ENCODE assay signal across 39 cellular contexts in genomic region chr10:25743832-25744231, GRCh38.
"Had no signal": no experiment of that assay in that cellular context is flagged by ENCODE, and none has a peak within 500 bp of the region (broad histone marks: within the 10 kb centered on the region; RNA-seq: fewer than 3 reads in every experiment).

No MANE protein-coding gene starts in this region.

- H3K36me3 Mint-ChIP-seq: activated naive CD4-positive, alpha-beta T cell treated with anti-CD3 and anti-CD28 coated beads, Interleukin-2, amount 10 ng/mL, durations not matched to agents 7 days and 5 days; activated naive CD4-positive, alpha-beta T cell treated with anti-CD3 and anti-CD28 coated beads, Interleukin-2, amount 50 U/mL, for 24 hours; activated naive CD4-positive, alpha-beta T cell treated with anti-CD3 and anti-CD28 coated beads, Interleukin-2, amount 50 U/mL, for 72 hours; activated naive CD8-positive, alpha-beta T cell; activated naive CD8-positive, alpha-beta T cell treated with anti-CD3 and anti-CD28 coated beads for 36 hours; activated naive CD8-positive, alpha-beta T cell treated with anti-CD3 and anti-CD28 coated beads, Interleukin-2, amount 10 ng/mL, durations not matched to agents 7 days and 5 days; brain had no signal

- H3K36me3 ChIP-seq: adrenal gland, ascending aorta, brain microvascular endothelial cell, breast epithelium, cardiac muscle cell had no signal

- H3K4me1 Mint-ChIP-seq: activated naive CD4-positive, alpha-beta T cell treated with anti-CD3 and anti-CD28 coated beads, Interleukin-2, amount 10 ng/mL, durations not matched to agents 7 days and 5 days; activated naive CD4-positive, alpha-beta T cell treated with anti-CD3 and anti-CD28 coated beads, Interleukin-2, amount 50 U/mL, for 24 hours; activated naive CD8-positive, alpha-beta T cell treated with anti-CD3 and anti-CD28 coated beads for 36 hours; activated naive CD8-positive, alpha-beta T cell treated with anti-CD3 and anti-CD28 coated beads, Interleukin-2, amount 10 ng/mL, durations not matched to agents 7 days and 5 days; activated naive CD8-positive, alpha-beta T cell treated with anti-CD3 and anti-CD28 coated beads, Interleukin-2, amount 50 U/mL, for 24 hours; central memory CD8-positive, alpha-beta T cell had no signal

- H3K9me3 Mint-ChIP-seq: activated naive CD4-positive, alpha-beta T cell treated with anti-CD3 and anti-CD28 coated beads for 36 hours; activated naive CD4-positive, alpha-beta T cell treated with anti-CD3 and anti-CD28 coated beads, Interleukin-2, amount 10 ng/mL, durations not matched to agents 7 days and 5 days; activated naive CD4-positive, alpha-beta T cell treated with anti-CD3 and anti-CD28 coated beads, Interleukin-2, amount 50 U/mL, for 24 hours; activated naive CD4-positive, alpha-beta T cell treated with anti-CD3 and anti-CD28 coated beads, Interleukin-2, amount 50 U/mL, for 72 hours; activated naive CD8-positive, alpha-beta T cell treated with anti-CD3 and anti-CD28 coated beads for 36 hours; activated naive CD8-positive, alpha-beta T cell treated with anti-CD3 and anti-CD28 coated beads, Interleukin-2, amount 10 ng/mL, durations not matched to agents 7 days and 5 days; activated naive CD8-positive, alpha-beta T cell treated with anti-CD3 and anti-CD28 coated beads, Interleukin-2, amount 50 U/mL, for 24 hours; activated T-cell treated with anti-CD3 and anti-CD28 coated beads, Interleukin-2, amount 50 U/mL, for 24 hours; activated T-cell treated with anti-CD3 and anti-CD28 coated beads, Interleukin-2, amount 50 U/mL, for 4 hours; activated T-cell treated with anti-CD3 and anti-CD28 coated beads, Interleukin-2, amount 50 U/mL, for 72 hours; activated T-helper 1 cell treated with anti-CD3 and anti-CD28 coated beads, Interleukin-12 subunit alpha, Interleukin-12 subunit beta, Interleukin-2, Interleukin-4 antibody, amounts not matched to agents 30 ng/mL and 10 ng/mL and 1 ng/mL, durations not matched to agents 14 hours and 24 hours and 36 hours; activated T-helper 2 cell treated with anti-CD3 and anti-CD28 coated beads, Interferon-gamma antibody, Interleukin-2, Interleukin-4, amounts not matched to agents 10 μg/mL and 5 μg/mL and 100 μg/mL, durations not matched to agents 14 hours and 24 hours and 36 hours; brain; central memory CD8-positive, alpha-beta T cell had no signal

- H3K4me1 ChIP-seq: adrenal gland, ascending aorta, body of pancreas, breast epithelium had no signal

- H3K27me3 ChIP-seq: adrenal gland, ascending aorta, body of pancreas, brain microvascular endothelial cell, breast epithelium, cardiac muscle cell had no signal

- H3K27me3 Mint-ChIP-seq: activated naive CD4-positive, alpha-beta T cell treated with anti-CD3 and anti-CD28 coated beads, Interleukin-2, amount 10 ng/mL, durations not matched to agents 7 days and 5 days; central memory CD8-positive, alpha-beta T cell had no signal

- H3K9me3 ChIP-seq: ascending aorta, body of pancreas, breast epithelium had no signal

- FAIRE-seq: astrocyte, bronchial epithelial cell had no signal

- H3K27ac ChIP-seq: adrenal gland, ascending aorta, body of pancreas, brain microvascular endothelial cell, breast epithelium, cardiac muscle cell had no signal

- H3K4me3 ChIP-seq: adrenal gland, ascending aorta, body of pancreas, breast epithelium, cardiac muscle cell had no signal

- DNase-seq: activated effector memory CD4-positive, alpha-beta T cell treated with anti-CD3 and anti-CD28 coated beads, Interleukin-2, amount 50 U/mL, for 16 hours; activated effector memory CD4-positive, alpha-beta T cell treated with Interleukin-2 at 50 U/mL for 16 hours; activated gamma-delta T cell; activated gamma-delta T cell treated with Interleukin-2 at 50 U/mL for 16 hours; activated naive CD4-positive, alpha-beta T cell; activated naive CD4-positive, alpha-beta T cell treated with anti-CD3 and anti-CD28 coated beads for 36 hours; activated naive CD4-positive, alpha-beta T cell treated with anti-CD3 and anti-CD28 coated beads, Interleukin-2, amount 10 ng/mL, durations not matched to agents 7 days and 5 days; activated naive CD4-positive, alpha-beta T cell treated with anti-CD3 and anti-CD28 coated beads, Interleukin-2, amount 50 U/mL, for 16 hours; activated naive CD4-positive, alpha-beta T cell treated with Interleukin-2 at 50 U/mL for 16 hours; activated naive CD8-positive, alpha-beta T cell treated with anti-CD3 and anti-CD28 coated beads for 36 hours; activated naive CD8-positive, alpha-beta T cell treated with anti-CD3 and anti-CD28 coated beads, Interleukin-2, amount 10 ng/mL, durations not matched to agents 7 days and 5 days; activated naive CD8-positive, alpha-beta T cell treated with anti-CD3 and anti-CD28 coated beads, Interleukin-2, amount 50 U/mL, for 24 hours; activated T-cell treated with anti-CD3 and anti-CD28 coated beads, Interleukin-2, amount 50 U/mL, for 1 hour; activated T-cell treated with anti-CD3 and anti-CD28 coated beads, Interleukin-2, amount 50 U/mL, for 24 hours; activated T-cell treated with anti-CD3 and anti-CD28 coated beads, Interleukin-2, amount 50 U/mL, for 4 hours; activated T-cell treated with anti-CD3 and anti-CD28 coated beads, Interleukin-2, amount 50 U/mL, for 48 hours; activated T-cell treated with anti-CD3 and anti-CD28 coated beads, Interleukin-2, amount 50 U/mL, for 72 hours; adrenal gland; amniotic stem cell; amygdala; anterior cingulate cortex; aorta; body of pancreas; brain microvascular endothelial cell; caudate nucleus; central memory CD4-positive, alpha-beta T cell; cerebellar nuclear complex had no signal

- ATAC-seq: activated naive CD4-positive, alpha-beta T cell treated with anti-CD3 and anti-CD28 coated beads, Interleukin-2, amount 50 U/mL, for 72 hours; activated naive CD8-positive, alpha-beta T cell treated with anti-CD3 and anti-CD28 coated beads, Interleukin-2, amount 50 U/mL, for 24 hours; activated T-cell treated with anti-CD3 and anti-CD28 coated beads, Interleukin-2, amount 50 U/mL, for 4 hours; activated T-cell treated with anti-CD3 and anti-CD28 coated beads, Interleukin-2, amount 50 U/mL, for 72 hours; body of pancreas had no signal

- H3K4me3 Mint-ChIP-seq: activated naive CD4-positive, alpha-beta T cell treated with anti-CD3 and anti-CD28 coated beads for 36 hours; activated naive CD4-positive, alpha-beta T cell treated with anti-CD3 and anti-CD28 coated beads, Interleukin-2, amount 10 ng/mL, durations not matched to agents 7 days and 5 days; activated naive CD4-positive, alpha-beta T cell treated with anti-CD3 and anti-CD28 coated beads, Interleukin-2, amount 50 U/mL, for 24 hours; activated naive CD8-positive, alpha-beta T cell; activated naive CD8-positive, alpha-beta T cell treated with anti-CD3 and anti-CD28 coated beads for 36 hours; activated naive CD8-positive, alpha-beta T cell treated with anti-CD3 and anti-CD28 coated beads, Interleukin-2, amount 10 ng/mL, durations not matched to agents 7 days and 5 days; activated naive CD8-positive, alpha-beta T cell treated with anti-CD3 and anti-CD28 coated beads, Interleukin-2, amount 50 U/mL, for 24 hours; activated T-cell treated with anti-CD3 and anti-CD28 coated beads, Interleukin-2, amount 50 U/mL, for 24 hours; activated T-cell treated with anti-CD3 and anti-CD28 coated beads, Interleukin-2, amount 50 U/mL, for 4 hours; activated T-cell treated with anti-CD3 and anti-CD28 coated beads, Interleukin-2, amount 50 U/mL, for 72 hours; activated T-helper 1 cell treated with anti-CD3 and anti-CD28 coated beads, Interleukin-12 subunit alpha, Interleukin-12 subunit beta, Interleukin-2, Interleukin-4 antibody, amounts not matched to agents 30 ng/mL and 10 ng/mL and 1 ng/mL, durations not matched to agents 14 hours and 24 hours and 36 hours; brain; central memory CD8-positive, alpha-beta T cell had no signal

- H3K27ac Mint-ChIP-seq: activated naive CD4-positive, alpha-beta T cell treated with anti-CD3 and anti-CD28 coated beads for 36 hours; activated naive CD4-positive, alpha-beta T cell treated with anti-CD3 and anti-CD28 coated beads, Interleukin-2, amount 10 ng/mL, durations not matched to agents 7 days and 5 days; activated naive CD4-positive, alpha-beta T cell treated with anti-CD3 and anti-CD28 coated beads, Interleukin-2, amount 50 U/mL, for 24 hours; activated naive CD4-positive, alpha-beta T cell treated with anti-CD3 and anti-CD28 coated beads, Interleukin-2, amount 50 U/mL, for 72 hours; activated naive CD8-positive, alpha-beta T cell; activated naive CD8-positive, alpha-beta T cell treated with anti-CD3 and anti-CD28 coated beads for 36 hours; activated naive CD8-positive, alpha-beta T cell treated with anti-CD3 and anti-CD28 coated beads, Interleukin-2, amount 10 ng/mL, durations not matched to agents 7 days and 5 days; activated naive CD8-positive, alpha-beta T cell treated with anti-CD3 and anti-CD28 coated beads, Interleukin-2, amount 50 U/mL, for 24 hours; activated T-cell treated with anti-CD3 and anti-CD28 coated beads, Interleukin-2, amount 50 U/mL, for 24 hours; activated T-cell treated with anti-CD3 and anti-CD28 coated beads, Interleukin-2, amount 50 U/mL, for 72 hours; activated T-helper 1 cell treated with anti-CD3 and anti-CD28 coated beads, Interleukin-12 subunit alpha, Interleukin-12 subunit beta, Interleukin-2, Interleukin-4 antibody, amounts not matched to agents 30 ng/mL and 10 ng/mL and 1 ng/mL, durations not matched to agents 14 hours and 24 hours and 36 hours; activated T-helper 2 cell treated with anti-CD3 and anti-CD28 coated beads, Interferon-gamma antibody, Interleukin-2, Interleukin-4, amounts not matched to agents 10 μg/mL and 5 μg/mL and 100 μg/mL, durations not matched to agents 14 hours and 24 hours and 36 hours; brain had no signal
